26 cellular contexts compared by ENCODE assay signal in the genomic region with DNA sequence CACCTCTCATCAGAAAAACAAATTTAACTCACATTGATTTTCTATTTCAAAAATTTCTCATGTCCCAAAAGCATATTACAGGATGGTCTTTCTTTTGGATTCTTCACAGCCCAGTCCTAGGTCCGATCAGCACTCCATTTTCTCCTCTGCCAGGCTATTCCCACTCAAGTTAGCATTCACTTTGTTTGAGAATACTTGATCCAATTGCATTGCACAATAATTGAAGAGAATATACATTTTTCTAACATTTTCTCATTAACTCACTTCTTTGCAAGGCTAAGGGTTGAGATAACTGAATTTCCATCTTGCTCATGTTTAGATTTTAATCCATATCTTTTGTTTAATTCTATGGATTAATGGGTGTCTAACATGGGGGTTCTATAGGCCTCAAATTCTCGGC.
"Had no signal": no experiment of that assay in that cellular context is flagged by ENCODE, and none has a peak within 500 bp of the region (broad histone marks: within the 10 kb centered on the region; RNA-seq: fewer than 3 reads in every experiment).

No MANE protein-coding gene starts in this region.

- H3K36me3 Mint-ChIP-seq: naive B cell; naive thymus-derived CD8-positive, alpha-beta T cell; natural killer cell treated with Interleukin-12 subunit alpha and Interleukin-12 subunit beta and Interleukin-15 and Interleukin-18, amount 100 ng/mL, for 72 hours; neural progenitor cell; stimulated activated effector memory CD8-positive, alpha-beta T cell treated with anti-CD3 and anti-CD28 coated beads, Interleukin-12 subunit alpha, Interleukin-12 subunit beta, amount 100 ng/mL, for 72 hours; stimulated activated naive B cell treated with anti-CD40 and anti-IgM and Interleukin-4, amounts not matched to agents 10 μg/mL and 1 μg/mL and 100 μg/mL, for 72 hours had no signal

- H3K9me3 Mint-ChIP-seq: natural killer cell treated with Interleukin-12 subunit alpha and Interleukin-12 subunit beta and Interleukin-15 and Interleukin-18, amount 100 ng/mL, for 72 hours; nephron progenitor cell had no signal

- H3K36me3 ChIP-seq: neural progenitor cell, ovary, stomach, thoracic aorta, thyroid gland, tibial nerve, upper lobe of left lung, vagina had no signal

- DNase-seq: naive B cell; naive thymus-derived CD8-positive, alpha-beta T cell; nephron progenitor cell; ovary; psoas muscle; stimulated activated CD4-positive, alpha-beta T cell treated with anti-CD3 and anti-CD28 coated beads, Interleukin-15, amount 100 ng/mL, for 24 hours; stimulated activated CD4-positive, alpha-beta T cell treated with anti-CD3 and anti-CD28 coated beads, Interleukin-2, amount 100 ng/mL, for 24 hours; stimulated activated CD4-positive, alpha-beta T cell treated with anti-CD3 and anti-CD28 coated beads, Interleukin-2, amount 100 ng/mL, for 48 hours; stimulated activated CD4-positive, alpha-beta T cell treated with anti-CD3 and anti-CD28 coated beads, Interleukin-4, amount 100 ng/mL, for 24 hours; stimulated activated naive B cell treated with anti-CD40 and anti-IgM and Interleukin-4, amounts not matched to agents 10 μg/mL and 1 μg/mL and 100 μg/mL, for 72 hours; stimulated activated naive CD4-positive, alpha-beta T cell treated with Interleukin-2 at 50 U/mL for 16 hours; stomach; thyroid gland; upper lobe of left lung had no signal

- H3K4me3 Mint-ChIP-seq: naive B cell; naive thymus-derived CD8-positive, alpha-beta T cell; natural killer cell treated with Interleukin-12 subunit alpha and Interleukin-12 subunit beta and Interleukin-15 and Interleukin-18, amount 100 ng/mL, for 72 hours; nephron progenitor cell; neural progenitor cell; stimulated activated effector memory CD8-positive, alpha-beta T cell treated with anti-CD3 and anti-CD28 coated beads, Interleukin-12 subunit alpha, Interleukin-12 subunit beta, amount 100 ng/mL, for 72 hours; stimulated activated naive B cell treated with anti-CD40 and anti-IgM and Interleukin-4, amounts not matched to agents 10 μg/mL and 1 μg/mL and 100 μg/mL, for 72 hours; stimulated activated naive CD8-positive, alpha-beta T cell treated with anti-CD3 and anti-CD28 coated beads, Interleukin-15, Interleukin-2, amounts not matched to agents 100 ng/mL and 50 ng/mL, for 24 hours had no signal

- H3K27me3 Mint-ChIP-seq: naive B cell; stimulated activated naive B cell treated with anti-CD40 and anti-IgM and Interleukin-4, amounts not matched to agents 10 μg/mL and 1 μg/mL and 100 μg/mL, for 72 hours; stimulated activated naive CD8-positive, alpha-beta T cell treated with anti-CD3 and anti-CD28 coated beads, Interleukin-15, Interleukin-2, amounts not matched to agents 100 ng/mL and 50 ng/mL, for 24 hours had no signal

- FAIRE-seq: urothelium cell line had no signal

- H3K27me3 ChIP-seq: neural progenitor cell, ovary, stomach, thyroid gland, tibial nerve, upper lobe of left lung, vagina had no signal

- H3K9ac ChIP-seq: neural progenitor cell, parathyroid adenoma had no signal

- H3K4me1 ChIP-seq: neural progenitor cell, parathyroid adenoma, psoas muscle, stomach, thyroid gland, tibial nerve, upper lobe of left lung, vagina had no signal

- H3K27ac ChIP-seq: neural progenitor cell, ovary, parathyroid adenoma, psoas muscle, skin epidermis, stomach, thoracic aorta, thyroid gland, tibial nerve, upper lobe of left lung, vagina had no signal

- H3K79me2 ChIP-seq: parathyroid adenoma had no signal

- H3K9me3 ChIP-seq: ovary, psoas muscle, stomach, thoracic aorta, thyroid gland, tibial nerve, upper lobe of left lung, vagina had no signal

- H3K27ac Mint-ChIP-seq: naive B cell; naive thymus-derived CD8-positive, alpha-beta T cell; natural killer cell treated with Interleukin-12 subunit alpha and Interleukin-12 subunit beta and Interleukin-15 and Interleukin-18, amount 100 ng/mL, for 72 hours; nephron progenitor cell; neural progenitor cell; progenitor cell of endocrine pancreas; stimulated activated effector memory CD8-positive, alpha-beta T cell treated with anti-CD3 and anti-CD28 coated beads, Interleukin-12 subunit alpha, Interleukin-12 subunit beta, amount 100 ng/mL, for 72 hours; stimulated activated naive B cell treated with anti-CD40 and anti-IgM and Interleukin-4, amounts not matched to agents 10 μg/mL and 1 μg/mL and 100 μg/mL, for 72 hours; stimulated activated naive CD8-positive, alpha-beta T cell treated with anti-CD3 and anti-CD28 coated beads, Interleukin-15, Interleukin-2, amounts not matched to agents 100 ng/mL and 50 ng/mL, for 24 hours had no signal

- H3K4me3 ChIP-seq: neural progenitor cell, ovary, psoas muscle, skin epidermis, stomach, thoracic aorta, thyroid gland, tibial nerve, upper lobe of left lung, vagina had no signal

- H2AFZ ChIP-seq: neural progenitor cell, parathyroid adenoma had no signal

- H3K4me1 Mint-ChIP-seq: naive B cell; naive thymus-derived CD8-positive, alpha-beta T cell; stimulated activated effector memory CD8-positive, alpha-beta T cell treated with anti-CD3 and anti-CD28 coated beads, Interleukin-12 subunit alpha, Interleukin-12 subunit beta, amount 100 ng/mL, for 72 hours; stimulated activated naive B cell treated with anti-CD40 and anti-IgM and Interleukin-4, amounts not matched to agents 10 μg/mL and 1 μg/mL and 100 μg/mL, for 72 hours had no signal

- H3K4me2 ChIP-seq: neural progenitor cell had no signal

- ATAC-seq: naive thymus-derived CD8-positive, alpha-beta T cell; sciatic nerve; stimulated activated naive B cell treated with anti-CD40 and anti-IgM and Interleukin-4, amounts not matched to agents 10 μg/mL and 1 μg/mL and 100 μg/mL, for 72 hours had no signal
